In the genomic region with DNA sequence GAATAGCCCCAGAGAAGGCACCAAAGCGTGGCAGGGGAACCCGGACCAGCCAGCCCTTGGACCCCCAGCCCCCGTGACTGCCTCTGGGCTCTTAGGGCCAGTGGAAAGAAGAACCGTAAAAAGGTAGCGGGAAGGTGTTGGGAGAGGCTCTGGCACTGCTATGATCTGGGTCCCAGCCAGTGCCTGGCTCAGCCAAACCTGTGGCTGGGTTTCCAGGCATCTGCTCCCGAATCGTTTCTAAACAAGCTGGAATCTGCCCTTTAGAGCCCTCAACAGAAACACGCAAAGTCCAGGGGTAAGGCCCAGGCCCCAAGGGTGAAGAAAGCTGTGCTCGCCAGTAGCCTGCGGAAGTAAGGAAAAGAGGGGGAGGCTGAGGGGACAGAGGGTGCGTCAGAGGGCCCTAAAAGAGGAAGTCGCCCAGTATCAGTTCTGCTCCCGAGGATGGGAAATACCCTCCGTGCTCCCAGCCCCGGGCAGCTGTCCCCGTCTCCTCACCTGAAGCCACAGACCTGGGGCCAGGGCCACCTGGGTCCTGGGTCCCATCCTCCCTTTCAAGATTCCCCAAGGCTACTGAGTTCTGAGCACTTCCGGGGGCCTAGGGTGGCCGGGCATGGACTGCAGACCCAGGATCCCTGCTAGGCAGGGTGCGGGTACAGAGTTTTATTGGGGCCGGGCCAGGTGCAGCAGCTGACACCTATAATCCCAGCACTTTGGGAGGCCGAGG, we compare ENCODE assay signal across 8 cellular contexts.
DNase-seq lines count a peak whose midpoint lies in the region; ATAC-seq and TF ChIP-seq lines count a peak whose summit lies in the region.

No MANE protein-coding gene starts in this region.

- peak overlapping the region in 1 of 2 donors; percentile 3 for H3K9ac ChIP-seq in duodenal mucosa (ENCODE audit: low read depth in 1 of 2, low read length in 2 of 2)

- DNase-seq in GF-D8 (lab: John Stamatoyannopoulos, UW) (peak; percentile 88), GM20000 (ENCODE audit: low spot score) (peak; percentile 82), activated gamma-delta T cell treated with Interleukin-2 at 50 U/mL for 16 hours (no peak)
- no peak for DNase-seq in stimulated activated CD4-positive, alpha-beta T cell treated with anti-CD3 and anti-CD28 coated beads, Interleukin-12 subunit alpha, Interleukin-12 subunit beta, amount 100 ng/mL, for 4 hours
- DNase-seq in stimulated activated CD8-positive, alpha-beta memory T cell treated with anti-CD3 and anti-CD28 coated beads, Interleukin-4, amount 100 ng/mL, for 48 hours: no peak

- H3K36me3 ChIP-seq in duodenal mucosa (ENCODE audit: control insufficient read depth in 1 of 2, insufficient read depth in 2 of 2, low read length in 2 of 2): no peaks in the 10 kb centered on the region

- peak overlapping the region in 1 of 2 donors; percentile 7 for H3K4me3 ChIP-seq in duodenal mucosa (ENCODE audit: low read depth in 1 of 2, low read length in 2 of 2)
- no peak overlapping the region for H3K4me3 ChIP-seq in skin epidermis

- peak overlapping the region; percentile 39 for H3K27ac ChIP-seq in duodenal mucosa (ENCODE audit: low read depth, low read length)
- peak overlapping the region in 20 of 21 experiments; percentile 44 to 96 (median 76) for H3K27ac ChIP-seq in skin epidermis

- no peaks in the 10 kb centered on the region for H3K9me3 ChIP-seq in duodenal mucosa (ENCODE audit: control insufficient read depth in 1 of 2, low read length in 2 of 2)

- peak; percentile 70 for ATAC-seq in HG03521 (IDR thresholded peaks at IDR 0.05; ENCODE audit: unreplicated experiment)

- no peak for TF ChIP-seq CTCF in GM20000 (IDR thresholded peaks at IDR 0.05; ENCODE audit: extremely low read depth, missing control alignments)

- peaks cover 40 to 45% of the 10 kb centered on the region in 2 donors for H3K4me1 ChIP-seq in duodenal mucosa (ENCODE audit: control insufficient read depth in 1 of 2, insufficient read depth in 2 of 2, low read length in 2 of 2)

- H3K27me3 ChIP-seq in duodenal mucosa (ENCODE audit: control insufficient read depth in 1 of 2, insufficient read depth in 2 of 2, low read length in 2 of 2): peaks cover 0 to 3% of the 10 kb centered on the region in 2 donors

Comparison
In these comparisons a context has a peak if more than half of its experiments do, and no peak if none do; other contexts are left out.
1. DNase-seq: peak in GF-D8 (single experiment) and GM20000 (single experiment); none in activated gamma-delta T cell treated with Interleukin-2 at 50 U/mL for 16 hours (single experiment), stimulated activated CD4-positive, alpha-beta T cell treated with anti-CD3 and anti-CD28 coated beads, Interleukin-12 subunit alpha, Interleukin-12 subunit beta, amount 100 ng/mL, for 4 hours (single experiment) and stimulated activated CD8-positive, alpha-beta memory T cell treated with anti-CD3 and anti-CD28 coated beads, Interleukin-4, amount 100 ng/mL, for 48 hours (single experiment).